Comparison of ENCODE assay signal across 28 cellular contexts in genomic region chr15:33160581-33161165, GRCh38. TPM values are rescaled to one million over a fixed set of nuclear protein-coding genes. Genes with fewer than 3 reads are reported as not detected.
DNase-seq lines count a peak whose midpoint lies in the region; ATAC-seq, FAIRE-seq and TF ChIP-seq lines count a peak whose summit lies in the region.
"Had no signal": no experiment of that assay in that cellular context is flagged by ENCODE, and none has a peak within 500 bp of the region (broad histone marks: within the 10 kb centered on the region; RNA-seq: fewer than 3 reads in every experiment).

No MANE protein-coding gene starts in this region.

- intact Hi-C loops in transverse colon (cut with DNase I; ENCODE audit: low total_unique reads), result no loop called here

- H2BK12ac ChIP-seq in H1 (ENCODE audit: low read depth, low read length) (no peak overlapping the region), H9 (ENCODE audit: insufficient read length, low read depth, low read length) (no peak overlapping the region)

- H3K4me2 ChIP-seq in SK-N-SH (peak overlapping the region; percentile 56; the same call in 1 of the 2 replicates), H1 (ENCODE audit: insufficient read depth in 1 of 2, low read depth in 2 of 2, low read length in 2 of 2) (no peak overlapping the region), neural cell (ENCODE audit: low read length) (peak overlapping the region; percentile 32), H9 (ENCODE audit: insufficient read depth, insufficient read length, low read length) (no peak overlapping the region)

- no peak overlapping the region for H3K23ac ChIP-seq in H1 (ENCODE audit: insufficient read length)
- H3K23ac ChIP-seq in H9 (ENCODE audit: insufficient read length, low read depth, low read length), result no peak overlapping the region

- H3K4me1 ChIP-seq in SK-N-SH (ENCODE audit: control insufficient read depth in 1 of 2, insufficient read depth in 2 of 2, low read depth in 1 of 2, low read length in 1 of 2) (peaks cover 21 to 28% of the 10 kb centered on the region in 2 experiments), H1 (replicated peaks in 1 of 4; ENCODE audit: control insufficient read depth in 3 of 4, insufficient read depth in 4 of 4, low read length in 3 of 4) (no peaks in the 10 kb centered on the region), transverse colon (peaks cover 0 to 11% (median 0%) of the 10 kb centered on the region in 4 donors), H9 (ENCODE audit: insufficient read depth, low read length) (no peaks in the 10 kb centered on the region; the same call in 1 of the 2 replicates)

- no peak overlapping the region for H2BK120ac ChIP-seq in H1 (replicated peaks; ENCODE audit: low read depth, low read length)
- no peak overlapping the region for H2BK120ac ChIP-seq in H9 (ENCODE audit: low read depth, low read length, poor library complexity, severe bottlenecking)

- H4K91ac ChIP-seq in H1 (replicated peaks; ENCODE audit: insufficient read length, low read length) (no peak overlapping the region), H9 (ENCODE audit: insufficient read length, low read depth, low read length) (no peak overlapping the region)

- in situ Hi-C loops in transverse colon (cut with MboI; ENCODE audit: low pct_ligation_motif_present in 1 of 4, low pct_unique_long_range_greater_than_20kb in 1 of 4, low sequenced_read_pairs in 3 of 4), result no loop called here

- no peak for ATAC-seq in GM18858 (IDR thresholded peaks at IDR 0.05; ENCODE audit: unreplicated experiment)
- ATAC-seq: activated CD8-positive, alpha-beta T cell treated with anti-CD3 and anti-CD28 coated beads, Interleukin-2, amount 10 ng/mL, durations not matched to agents 7 days and 5 days had no signal

- H4K5ac ChIP-seq in H1 (ENCODE audit: insufficient read length, low read depth, low read length) (no peak overlapping the region), H9 (ENCODE audit: insufficient read length, low read depth, low read length) (no peak overlapping the region)

- peak; percentile 15; the same call in 1 of the 2 replicates for TF ChIP-seq RAD21 in SK-N-SH (IDR thresholded peaks at IDR 0.05; ENCODE audit: low read length)
- TF ChIP-seq RAD21 in H1 (IDR thresholded peaks at IDR 0.05 in 1 of 2, conservative IDR thresholded peaks at IDR 0.05 in 1 of 2; ENCODE audit: low read depth in 2 of 2, low read length in 2 of 2), result no peak
- peak; percentile 21 for TF ChIP-seq RAD21 in neural cell (conservative IDR thresholded peaks at IDR 0.05)

- no peak overlapping the region for H3K27ac Mint-ChIP-seq in H9
- no peak overlapping the region for H3K27ac Mint-ChIP-seq in glutamatergic neuron (ENCODE audit: unreplicated experiment)
- H3K27ac Mint-ChIP-seq: activated CD8-positive, alpha-beta T cell treated with anti-CD3 and anti-CD28 coated beads, Interleukin-2, amount 10 ng/mL, durations not matched to agents 7 days and 5 days; activated naive CD8-positive, alpha-beta T cell treated with anti-CD3 and anti-CD28 coated beads, Interleukin-2, amount 10 ng/mL, durations not matched to agents 7 days and 5 days; CD4-positive, CD25-positive, alpha-beta regulatory T cell had no signal

- no peak overlapping the region for H3K18ac ChIP-seq in H1 (ENCODE audit: extremely low read depth, low read length)
- no peak overlapping the region for H3K18ac ChIP-seq in H9 (ENCODE audit: insufficient read length, low read depth, low read length)

- TF ChIP-seq EP300 in SK-N-SH (IDR thresholded peaks at IDR 0.05; ENCODE audit: borderline replicate concordance in 1 of 2, low read depth in 1 of 2, low read length in 1 of 2) (peak; percentile 98 to 100), H1 (IDR thresholded peaks at IDR 0.05; ENCODE audit: borderline replicate concordance in 1 of 2, low read depth in 2 of 2, low read length in 2 of 2) (no peak), neural cell (conservative IDR thresholded peaks at IDR 0.05; ENCODE audit: poor library complexity, severe bottlenecking) (peak; percentile 94), transverse colon (IDR thresholded peaks at IDR 0.05; ENCODE audit: low read depth) (peak; percentile 20)

- no peak for TF ChIP-seq POLR2A in H1 (IDR thresholded peaks at IDR 0.05; ENCODE audit: control extremely low read depth in 1 of 2, low read depth in 2 of 2, low read length in 2 of 2)
- TF ChIP-seq POLR2A in transverse colon (IDR thresholded peaks at IDR 0.05), result no peak

- no peak overlapping the region for H3K14ac ChIP-seq in H1 (ENCODE audit: insufficient read length)
- no peak overlapping the region for H3K14ac ChIP-seq in H9 (ENCODE audit: insufficient read depth, low read length)

- CTCF ChIA-PET in SK-N-SH (lab: Yijun Ruan, JAX) (interaction anchor here (0.6 to 2.9 kb wide), 7 partner anchors 9 to 224 kb away, joined by 3 to 10 read pairs (median 4); no protein-coding TSS in a partner anchor), H1 (lab: Charles Lee; ENCODE audit: partially characterized antibody) (no interaction called here)

- no peak overlapping the region for H4K8ac ChIP-seq in H1 (ENCODE audit: extremely low read depth, insufficient read depth, low read length)
- H4K8ac ChIP-seq in H9 (replicated peaks; ENCODE audit: insufficient read length, low read depth, low read length), result no peak overlapping the region

- no peak overlapping the region for H3K4ac ChIP-seq in H1 (replicated peaks; ENCODE audit: insufficient read length, low read depth, low read length)
- H3K4ac ChIP-seq in H9 (ENCODE audit: low read depth, low read length), result no peak overlapping the region

- H3K79me2 ChIP-seq in SK-N-SH (ENCODE audit: insufficient read depth), result peaks cover 22% of the 10 kb centered on the region; the same call in 1 of the 2 replicates
- no peaks in the 10 kb centered on the region for H3K79me2 ChIP-seq in H1 (ENCODE audit: control insufficient read depth in 1 of 2, insufficient read depth in 2 of 2, low read length in 2 of 2)
- H3K79me2 ChIP-seq in neural cell (replicated peaks; ENCODE audit: insufficient read depth, low read length), result no peaks in the 10 kb centered on the region
- H3K79me2 ChIP-seq in H9 (ENCODE audit: insufficient read depth, low read length), result no peaks in the 10 kb centered on the region

- H3K4me3 Mint-ChIP-seq in H9 (no peak overlapping the region), glutamatergic neuron (ENCODE audit: unreplicated experiment) (no peak overlapping the region)
- H3K4me3 Mint-ChIP-seq: activated CD8-positive, alpha-beta T cell treated with anti-CD3 and anti-CD28 coated beads, Interleukin-2, amount 10 ng/mL, durations not matched to agents 7 days and 5 days; activated naive CD8-positive, alpha-beta T cell treated with anti-CD3 and anti-CD28 coated beads, Interleukin-2, amount 10 ng/mL, durations not matched to agents 7 days and 5 days; brain; CD4-positive, CD25-positive, alpha-beta regulatory T cell had no signal

- 18% methylated on average over 5 of the region's 5 CpGs for WGBS in SK-N-SH (ENCODE audit: low lambda C conversion rate)
- 85% methylated on average over 5 of the region's 5 CpGs; no CpG with 5 or more reads in 1 of the 2 experiments for WGBS in H1 (ENCODE audit: extremely low coverage in 1 of 2, insufficient coverage in 1 of 2, insufficient read length in 1 of 2, insufficient replicate concordance in 2 of 2, low coverage in 1 of 2, low lambda C conversion rate in 2 of 2, missing lambda C conversion rate in 1 of 2), 2 experiments
- WGBS in transverse colon (ENCODE audit: low coverage in 1 of 2), 2 donors, result 61 to 71% methylated on average over 2 to 5 of the region's 5 CpGs
- WGBS in H9 (ENCODE audit: extremely low coverage, insufficient read length, low lambda C conversion rate), result no CpG with 5 or more reads among the region's 5 CpGs

- peak overlapping the region; percentile 98 to 100 for H3K27ac ChIP-seq in SK-N-SH (ENCODE audit: low read depth in 2 of 2, low read length in 1 of 2)
- H3K27ac ChIP-seq in H1 (ENCODE audit: low read depth, low read length), result no peak overlapping the region
- peak overlapping the region; percentile 90 for H3K27ac ChIP-seq in neural cell (ENCODE audit: low read length)
- peak overlapping the region in 1 of 4 donors; percentile 28 for H3K27ac ChIP-seq in transverse colon
- no peak overlapping the region for H3K27ac ChIP-seq in H9 (ENCODE audit: insufficient read length, low read depth, low read length)

- H3K9me3 Mint-ChIP-seq in H9, result no peaks in the 10 kb centered on the region
- no peaks in the 10 kb centered on the region for H3K9me3 Mint-ChIP-seq in glutamatergic neuron (ENCODE audit: unreplicated experiment)
- H3K9me3 Mint-ChIP-seq: activated naive CD8-positive, alpha-beta T cell treated with anti-CD3 and anti-CD28 coated beads, Interleukin-2, amount 10 ng/mL, durations not matched to agents 7 days and 5 days; brain had no signal

- H4K20me1 ChIP-seq in SK-N-SH (ENCODE audit: insufficient read depth) (no peaks in the 10 kb centered on the region), H1 (replicated peaks in 1 of 2; ENCODE audit: control insufficient read depth in 1 of 2, insufficient read depth in 2 of 2, low read length in 2 of 2) (no peaks in the 10 kb centered on the region), neural cell (ENCODE audit: insufficient read depth) (no peaks in the 10 kb centered on the region), H9 (ENCODE audit: control insufficient read depth, insufficient read depth, insufficient read length) (no peaks in the 10 kb centered on the region)

- peak overlapping the region; percentile 73 for H3K9ac ChIP-seq in SK-N-SH
- no peak overlapping the region for H3K9ac ChIP-seq in H1 (replicated peaks in 1 of 4; ENCODE audit: extremely low read depth in 1 of 4, low read depth in 3 of 4, low read length in 3 of 4)
- peak overlapping the region; percentile 50 for H3K9ac ChIP-seq in neural cell (ENCODE audit: low read length)
- no peak overlapping the region for H3K9ac ChIP-seq in H9 (ENCODE audit: extremely low read depth, insufficient read length, low read length)

- H3K79me1 ChIP-seq in H1 (ENCODE audit: low read depth, low read length) (no peaks in the 10 kb centered on the region), H9 (ENCODE audit: insufficient read depth, low read depth, low read length, poor library complexity, severe bottlenecking) (no peaks in the 10 kb centered on the region)

- DNase-seq in SK-N-SH, result peak; percentile 69
- no peak for DNase-seq in H1 (ENCODE audit: low read depth in 1 of 2, low spot score in 2 of 2)
- no peak for DNase-seq in transverse colon
- no peak for DNase-seq in H9
- no peak for DNase-seq in glutamatergic neuron
- DNase-seq: activated CD4-positive, alpha-beta T cell treated with anti-CD3 and anti-CD28 coated beads for 1 hour; activated CD8-positive, alpha-beta T cell treated with anti-CD3 and anti-CD28 coated beads, Interleukin-2, amount 10 ng/mL, durations not matched to agents 7 days and 5 days; activated effector memory CD4-positive, alpha-beta T cell treated with anti-CD3 and anti-CD28 coated beads, Interleukin-2, amount 50 U/mL, for 16 hours; activated naive CD8-positive, alpha-beta T cell treated with anti-CD3 and anti-CD28 coated beads, Interleukin-2, amount 10 ng/mL, durations not matched to agents 7 days and 5 days; effector memory CD4-positive, alpha-beta T cell; foreskin melanocyte; IMR-90; islet precursor cell; mammary epithelial cell; NCI-H1105; NCI-H1930; NCI-H446; nucleus accumbens; SIG-M5; stimulated activated CD4-positive, alpha-beta T cell treated with anti-CD3 and anti-CD28 coated beads, Interleukin-4, amount 100 ng/mL, for 4 hours; stimulated activated naive CD4-positive, alpha-beta T cell had no signal

- FAIRE-seq in H1 (lab: Jason Lieb, UNC), result no peak
- FAIRE-seq: colon, GM12892, TTC549 had no signal

- H2BK15ac ChIP-seq in H1 (ENCODE audit: low read length) (no peak overlapping the region), H9 (ENCODE audit: low read depth, low read length) (no peak overlapping the region)

- H2AFZ ChIP-seq in SK-N-SH (ENCODE audit: low read depth) (no peak overlapping the region), H1 (ENCODE audit: low read length) (0 out of 2 replicates have a peak overlapping the region, but pooled peaks have one; percentile 11), neural cell (ENCODE audit: low read depth, low read length) (no peak overlapping the region), H9 (ENCODE audit: low read length) (no peak overlapping the region)

- H2AK5ac ChIP-seq in H1 (ENCODE audit: low read depth, low read length), result no peak overlapping the region
- no peak overlapping the region for H2AK5ac ChIP-seq in H9 (ENCODE audit: insufficient read length, low read length)

- H3K23me2 ChIP-seq in H1 (ENCODE audit: low read depth, low read length) (no peaks in the 10 kb centered on the region), H9 (ENCODE audit: insufficient read length, low read depth, low read length, poor library complexity, severe bottlenecking) (no peaks in the 10 kb centered on the region)

- H3K9me2 ChIP-seq in SK-N-SH, result no peaks in the 10 kb centered on the region
- no peaks in the 10 kb centered on the region for H3K9me2 ChIP-seq in neural cell (ENCODE audit: insufficient read depth, low read length)

- H3K4me1 Mint-ChIP-seq in H9 (no peaks in the 10 kb centered on the region), glutamatergic neuron (ENCODE audit: low read depth, unreplicated experiment) (peaks cover 11% of the 10 kb centered on the region)

- H3K27me3 ChIP-seq in SK-N-SH (ENCODE audit: insufficient read depth) (no peaks in the 10 kb centered on the region), H1 (replicated peaks in 1 of 4; ENCODE audit: control insufficient read depth in 3 of 4, extremely low read depth in 1 of 4, insufficient read depth in 3 of 4, low read length in 3 of 4) (no peaks in the 10 kb centered on the region), neural cell (ENCODE audit: insufficient read depth, low read depth, low read length) (no peaks in the 10 kb centered on the region), transverse colon (no peaks in the 10 kb centered on the region), H9 (ENCODE audit: insufficient read depth, low read length) (no peaks in the 10 kb centered on the region)

- TF ChIP-seq CTCF in SK-N-SH (IDR thresholded peaks at IDR 0.05), result no peak
- no peak for TF ChIP-seq CTCF in H1 (IDR thresholded peaks at IDR 0.05; ENCODE audit: control extremely low read depth in 1 of 3, insufficient read depth in 1 of 3, low read depth in 1 of 3, low read length in 3 of 3)
- no peak for TF ChIP-seq CTCF in neural cell (IDR thresholded peaks at IDR 0.05; ENCODE audit: poor library complexity, severe bottlenecking)
- no peak for TF ChIP-seq CTCF in transverse colon (IDR thresholded peaks at IDR 0.05)
- no peak for TF ChIP-seq CTCF in H9 (conservative IDR thresholded peaks at IDR 0.05)
- no peak for TF ChIP-seq CTCF in glutamatergic neuron (IDR thresholded peaks at IDR 0.05; ENCODE audit: partially characterized antibody, unreplicated experiment)

- H3K36me3 Mint-ChIP-seq in H9 (ENCODE audit: insufficient read depth in 1 of 3, low read depth in 3 of 3) (no peaks in the 10 kb centered on the region), glutamatergic neuron (ENCODE audit: unreplicated experiment) (no peaks in the 10 kb centered on the region)
- H3K36me3 Mint-ChIP-seq: activated naive CD8-positive, alpha-beta T cell treated with anti-CD3 and anti-CD28 coated beads, Interleukin-2, amount 10 ng/mL, durations not matched to agents 7 days and 5 days; brain; CD4-positive, CD25-positive, alpha-beta regulatory T cell had no signal

- no peak overlapping the region for H3T11ph ChIP-seq in H9 (ENCODE audit: low read length)

- H2BK5ac ChIP-seq in H1 (ENCODE audit: low read depth, low read length), result no peak overlapping the region
- no peak overlapping the region for H2BK5ac ChIP-seq in H9 (ENCODE audit: insufficient read length, low read length)

- no peak overlapping the region for H3K56ac ChIP-seq in H1 (replicated peaks; ENCODE audit: insufficient read length, low read depth, low read length)
- no peak overlapping the region for H3K56ac ChIP-seq in H9 (ENCODE audit: insufficient read length, low read depth, low read length)

- H3K9me3 ChIP-seq in SK-N-SH, result no peaks in the 10 kb centered on the region
- H3K9me3 ChIP-seq in H1 (ENCODE audit: insufficient read depth in 2 of 2, low read depth in 1 of 2, low read length in 1 of 2), result no peaks in the 10 kb centered on the region
- H3K9me3 ChIP-seq in neural cell (ENCODE audit: low read length), result no peaks in the 10 kb centered on the region
- no peaks in the 10 kb centered on the region for H3K9me3 ChIP-seq in transverse colon
- H3K9me3 ChIP-seq in H9 (ENCODE audit: control insufficient read depth, low read depth, low read length), result no peaks in the 10 kb centered on the region

- no peak overlapping the region for H3K4me3 ChIP-seq in SK-N-SH (ENCODE audit: low read depth in 2 of 2, low read length in 1 of 2)
- no peak overlapping the region for H3K4me3 ChIP-seq in H1 (ENCODE audit: extremely low read depth in 1 of 4, insufficient read depth in 2 of 4, low read depth in 3 of 4, low read length in 4 of 4)
- peak overlapping the region; percentile 15 for H3K4me3 ChIP-seq in neural cell (ENCODE audit: low read length)
- no peak overlapping the region for H3K4me3 ChIP-seq in transverse colon

- H3K27me3 Mint-ChIP-seq in H9 (ENCODE audit: low read depth), result no peaks in the 10 kb centered on the region
- H3K27me3 Mint-ChIP-seq in glutamatergic neuron (ENCODE audit: unreplicated experiment), result no peaks in the 10 kb centered on the region
- H3K27me3 Mint-ChIP-seq: brain had no signal

- H3F3A ChIP-seq in SK-N-SH (replicated peaks; ENCODE audit: insufficient read depth) (peaks cover 31% of the 10 kb centered on the region), neural cell (ENCODE audit: insufficient read depth, low read length, poor library complexity, severe bottlenecking) (peaks cover 4% of the 10 kb centered on the region)

- POLR2A ChIA-PET in SK-N-SH (lab: Yijun Ruan, JAX) (interaction anchor here (1.0 kb wide), 1 partner anchor 31 kb away, joined by 3 read pairs; no protein-coding TSS in a partner anchor), H1 (lab: Charles Lee; ENCODE audit: partially characterized antibody) (no interaction called here)

- no peak overlapping the region for H2BK20ac ChIP-seq in H1 (ENCODE audit: low read length)
- no peak overlapping the region for H2BK20ac ChIP-seq in H9 (ENCODE audit: low read depth, low read length, poor library complexity, severe bottlenecking)

- no peaks in the 10 kb centered on the region for H3K36me3 ChIP-seq in SK-N-SH (replicated peaks in 1 of 2; ENCODE audit: control insufficient read depth in 1 of 2, insufficient read depth in 2 of 2, low read length in 1 of 2)
- no peaks in the 10 kb centered on the region for H3K36me3 ChIP-seq in H1 (ENCODE audit: control insufficient read depth in 2 of 4, insufficient read depth in 4 of 4, low read length in 3 of 4)
- H3K36me3 ChIP-seq in neural cell (ENCODE audit: insufficient read depth, low read length), result no peaks in the 10 kb centered on the region
- no peaks in the 10 kb centered on the region for H3K36me3 ChIP-seq in transverse colon

RNA-seq across cellular contexts. Expression of gene FMN1, which starts 33.8 kb away (rescaled TPM):
- polyA plus RNA-seq in SK-N-SH (2012; rRNA removed), result 9.1 and 10.5 TPM in 2 replicates
- 8.4 and 10.0 TPM in 2 replicates for polyA plus RNA-seq in SK-N-SH (2012; cell fraction: cytosol; rRNA removed)
- polyA plus RNA-seq in SK-N-SH (2012; cell fraction: nucleus; rRNA removed), result 23.3 and 34.7 TPM in 2 replicates
- 2.9 and 3.7 TPM in 2 replicates for total RNA-seq in H1 (2021; fragmentation: NEBNext Ultra II Directional; extraction: Animal tissue kit (Norgen Biotek cat#: 25700))
- 0.24 and 0.27 TPM in 2 replicates for polyA plus RNA-seq in H1 (2011; rRNA removed)
- polyA plus RNA-seq in H1 (2011; cell fraction: cytosol; rRNA removed), result 0.39 TPM
- 1.7 TPM for polyA plus RNA-seq in H1 (2011; cell fraction: nucleus; rRNA removed)
- polyA plus RNA-seq in H1 (2012, experiment 1 of 2), result 0.81 to 1.4 TPM (median 0.90 TPM) in 4 replicates
- polyA plus RNA-seq in H1 (2012, experiment 2 of 2), result 0.04 TPM
- 1.3 TPM for polyA plus RNA-seq in H1 (2013, experiment 1 of 2)
- polyA plus RNA-seq in H1 (2013, experiment 2 of 2), result 1.1 TPM
- polyA minus RNA-seq in H1 (2011; rRNA and poly(A)+ RNA removed), result 2.3 and 2.8 TPM in 2 replicates
- polyA minus RNA-seq in H1 (2011; cell fraction: cytosol; rRNA and poly(A)+ RNA removed), result 1.2 TPM
- polyA minus RNA-seq in H1 (2011; cell fraction: nucleus; rRNA and poly(A)+ RNA removed), result 9.4 TPM
- 0.26 and 0.40 TPM in 2 replicates for polyA plus RNA-seq in neural cell
- 2.2 and 3.5 TPM in 2 replicates for polyA minus RNA-seq in neural cell
- 100 to 1,000 TPM in 1 of 4 donors, 10 to 100 TPM in 3; 32.6 to 102 (median 63.0) TPM for total RNA-seq in transverse colon
- total RNA-seq in H9 (2021), result 1.9 and 2.0 TPM in 2 replicates
- 1.1 TPM for total RNA-seq in glutamatergic neuron (ENCODE audit: unreplicated experiment)

Comparison
In these comparisons a context has a peak if more than half of its experiments do, and no peak if none do; other contexts are left out.
1. H3K27ac ChIP-seq: peak in SK-N-SH (2 of 2) and neural cell (single experiment); none in H1 (single experiment) and H9 (single experiment).
2. H3K4me2 ChIP-seq: peak in SK-N-SH (single experiment) and neural cell (single experiment); none in H1 (0 of 2) and H9 (single experiment).
3. H3K9ac ChIP-seq: peak in SK-N-SH (single experiment) and neural cell (single experiment); none in H1 (0 of 4) and H9 (single experiment).
4. Of the 17 proteins assayed by ChIP-seq in both H1 and SK-N-SH: peak only in H1: none; only in SK-N-SH: CHD2, EP300, JUND, MAX, POLR2AphosphoS5, RAD21 and 5 more; in both: none; in neither: 6.